Comparison of ENCODE assay signal across 20 cellular contexts in the genomic region with DNA sequence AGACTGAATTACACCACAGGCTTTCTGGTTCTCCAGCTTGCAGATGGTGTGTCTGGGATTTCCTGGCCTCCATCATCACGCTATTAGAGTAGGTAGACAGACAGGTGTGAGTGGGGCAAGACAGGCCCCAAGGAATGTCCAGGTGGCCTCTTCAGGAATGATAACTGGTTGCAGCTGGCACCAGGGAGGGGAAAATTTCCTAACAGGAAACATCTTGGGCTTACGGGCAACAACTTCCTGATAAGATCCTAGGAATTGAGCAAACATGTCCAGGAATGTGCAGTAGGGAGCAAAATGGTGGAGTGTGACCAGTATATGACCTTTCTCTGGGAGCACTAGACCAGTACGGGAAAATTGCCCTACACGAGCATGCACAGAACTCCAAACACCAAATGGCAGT. TPM values are rescaled to one million over a fixed set of nuclear protein-coding genes. Genes with fewer than 3 reads are reported as not detected.
DNase-seq lines count a peak whose midpoint lies in the region; ATAC-seq and TF ChIP-seq lines count a peak whose summit lies in the region.
"Had no signal": no experiment of that assay in that cellular context is flagged by ENCODE, and none has a peak within 500 bp of the region (broad histone marks: within the 10 kb centered on the region; RNA-seq: fewer than 3 reads in every experiment).

No MANE protein-coding gene starts in this region.

- H3K27me3 ChIP-seq in RWPE2 (ENCODE audit: insufficient read depth, poor library complexity, severe bottlenecking) (no peaks in the 10 kb centered on the region), upper lobe of right lung (no peaks in the 10 kb centered on the region)
- H3K27me3 ChIP-seq: Peyer's patch, tibial artery had no signal

- no peak for DNase-seq in RWPE2 (ENCODE audit: low spot score)
- peak; percentile 80 for DNase-seq in dermis blood vessel endothelial cell
- peak; percentile 59 for DNase-seq in kidney tubule cell (ENCODE audit: low spot score)
- no peak for DNase-seq in upper lobe of right lung
- no peak for DNase-seq in dedifferentiated amniotic fluid mesenchymal stem cell (ENCODE audit: extremely low spot score)
- DNase-seq: activated CD8-positive, alpha-beta T cell treated with anti-CD3 and anti-CD28 coated beads for 36 hours; AML-193; amygdala; cerebellar nuclear complex; effector memory CD8-positive, alpha-beta T cell; NCI-H2029 treated with DMSO at 0.1 percent for 48 hours; Peyer's patch; stimulated activated CD4-positive, alpha-beta T cell treated with anti-CD3 and anti-CD28 coated beads, Interleukin-2, amount 100 ng/mL, for 48 hours; stimulated activated naive CD8-positive, alpha-beta T cell treated with anti-CD3 and anti-CD28 coated beads, Interleukin-15, Interleukin-2, amounts not matched to agents 100 U/mL and 50 U/mL, for 24 hours; T1000; tibial artery had no signal

- no peaks in the 10 kb centered on the region for H3K9me3 ChIP-seq in RWPE2 (ENCODE audit: severe bottlenecking)
- no peaks in the 10 kb centered on the region for H3K9me3 ChIP-seq in upper lobe of right lung
- H3K9me3 ChIP-seq: Peyer's patch, prostate gland, tibial artery had no signal

- ATAC-seq in RWPE2 (ENCODE audit: low read depth) (peak; percentile 61), upper lobe of right lung (peak; percentile 77), GM18907 (IDR thresholded peaks at IDR 0.05; ENCODE audit: unreplicated experiment) (no peak), HG02852 (IDR thresholded peaks at IDR 0.05; ENCODE audit: unreplicated experiment) (no peak)
- ATAC-seq: activated CD8-positive, alpha-beta T cell treated with anti-CD3 and anti-CD28 coated beads for 36 hours; effector memory CD8-positive, alpha-beta T cell; stimulated activated naive CD8-positive, alpha-beta T cell treated with anti-CD3 and anti-CD28 coated beads, Interleukin-15, Interleukin-2, amounts not matched to agents 100 U/mL and 50 U/mL, for 24 hours had no signal

- no peak overlapping the region for H3K4me3 ChIP-seq in RWPE2 (ENCODE audit: severe bottlenecking)
- no peak overlapping the region for H3K4me3 ChIP-seq in upper lobe of right lung
- H3K4me3 ChIP-seq: Peyer's patch, prostate gland, tibial artery had no signal

- peaks cover 41% of the 10 kb centered on the region for H3K36me3 ChIP-seq in RWPE2 (ENCODE audit: low read depth)
- H3K36me3 ChIP-seq in upper lobe of right lung, result no peaks in the 10 kb centered on the region
- H3K36me3 ChIP-seq: Peyer's patch, prostate gland, tibial artery had no signal

- H3K4me1 ChIP-seq in RWPE2 (ENCODE audit: insufficient read depth, poor library complexity, severe bottlenecking) (peaks cover 8% of the 10 kb centered on the region), upper lobe of right lung (no peaks in the 10 kb centered on the region)
- H3K4me1 ChIP-seq: Peyer's patch, prostate gland, tibial artery had no signal

- TF ChIP-seq CTCF in RWPE2 (IDR thresholded peaks at IDR 0.05; ENCODE audit: poor library complexity, severe bottlenecking), result no peak
- no peak for TF ChIP-seq CTCF in upper lobe of right lung (IDR thresholded peaks at IDR 0.05)

- no peak overlapping the region for H3K27ac ChIP-seq in RWPE2 (ENCODE audit: poor library complexity, severe bottlenecking)
- H3K27ac ChIP-seq in upper lobe of right lung, result no peak overlapping the region
- H3K27ac ChIP-seq: KMS-11, Peyer's patch, prostate gland, tibial artery had no signal

- intact Hi-C loops in upper lobe of right lung (cut with DNase I), result no loop called here

RNA-seq across cellular contexts. Expression of a gene that starts 11.3 kb away (rescaled TPM):
- 3.1 and 7.0 TPM in 2 replicates for total RNA-seq in dermis blood vessel endothelial cell
- 0.46 TPM for total RNA-seq in upper lobe of right lung

Comparison
In these comparisons a context has a peak if more than half of its experiments do, and no peak if none do; other contexts are left out.
1. ATAC-seq: peak in RWPE2 (single experiment) and upper lobe of right lung (single experiment); none in GM18907 (single experiment) and HG02852 (single experiment).
2. DNase-seq: peak in dermis blood vessel endothelial cell (single experiment) and kidney tubule cell (single experiment); none in RWPE2 (single experiment), upper lobe of right lung (single experiment) and dedifferentiated amniotic fluid mesenchymal stem cell (single experiment).